1 cellular context compared by ENCODE assay signal in genomic region chr1:215583185-215583692, GRCh38.
TF ChIP-seq lines count a peak whose summit lies in the region.

No MANE protein-coding gene starts in this region.

TF ChIP-seq in endothelial cell of umbilical vein, 7 proteins besides CTCF, POLR2A, EP300 and RAD21 (continued from another document):
- no peak for TF ChIP-seq FOS (IDR thresholded peaks at IDR 0.05; ENCODE audit: borderline replicate concordance, insufficient read depth, low read length)
